17 cellular contexts compared by ENCODE assay signal in the genomic region with DNA sequence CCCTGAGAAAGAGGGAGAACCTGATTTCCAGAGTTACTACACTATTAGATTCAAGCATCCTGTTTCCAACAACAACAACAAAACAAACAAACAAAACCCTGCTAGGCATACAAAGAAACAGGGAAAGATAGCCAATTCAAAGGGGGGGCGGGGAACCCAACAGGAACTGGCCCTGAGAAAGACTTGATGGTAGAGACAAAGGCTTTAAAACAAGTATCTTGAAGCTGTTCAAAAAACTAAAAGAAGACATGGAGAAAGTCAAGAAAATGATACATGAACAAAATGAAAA.
A peak's percentile ranks its signal among the peaks of the same experiment; 100 is the strongest.
DNase-seq lines count a peak whose midpoint lies in the region; ATAC-seq and TF ChIP-seq lines count a peak whose summit lies in the region.
"Had no signal": no experiment of that assay in that cellular context is flagged by ENCODE, and none has a peak within 500 bp of the region (broad histone marks: within the 10 kb centered on the region; RNA-seq: fewer than 3 reads in every experiment).

No MANE protein-coding gene starts in this region.

- H3K4me3 ChIP-seq in neural progenitor cell, result no peak overlapping the region

- H3K4me3 Mint-ChIP-seq in H9 (no peak overlapping the region; a peak in 1 of 5 replicates), WTC11 (no peak overlapping the region), neural progenitor cell (no peak overlapping the region)
- no peak overlapping the region for H3K4me3 Mint-ChIP-seq in naive thymus-derived CD8-positive, alpha-beta T cell
- H3K4me3 Mint-ChIP-seq: CD4-positive, alpha-beta T cell; IgD-negative memory B cell had no signal

- no peak overlapping the region for H3K56ac ChIP-seq in H9 (ENCODE audit: insufficient read length, low read depth, low read length)

- peaks cover 33 to 39% of the 10 kb centered on the region in 2 experiments for H3K4me1 Mint-ChIP-seq in H9
- H3K4me1 Mint-ChIP-seq in WTC11, result peaks cover 50% of the 10 kb centered on the region
- peaks cover 15% of the 10 kb centered on the region for H3K4me1 Mint-ChIP-seq in neural progenitor cell
- H3K4me1 Mint-ChIP-seq in naive thymus-derived CD8-positive, alpha-beta T cell, result peaks cover 0 to 24% (median 5%) of the 10 kb centered on the region in 4 donors

- no peak overlapping the region for H2AK5ac ChIP-seq in H9 (ENCODE audit: insufficient read length, low read length)

- H3K18ac ChIP-seq in H9 (ENCODE audit: insufficient read length, low read depth, low read length), result peak overlapping the region; percentile 88

- H2AFZ ChIP-seq in H9 (ENCODE audit: low read length) (no peak overlapping the region), neural progenitor cell (replicated peaks) (peak overlapping the region; percentile 91)

- H3K4me1 ChIP-seq in H9 (ENCODE audit: insufficient read depth, low read length), result peaks cover 8% of the 10 kb centered on the region; the same call in 1 of the 2 replicates
- peaks cover 38% of the 10 kb centered on the region for H3K4me1 ChIP-seq in neural progenitor cell

- H3K27me3 ChIP-seq in H9 (ENCODE audit: insufficient read depth, low read length) (no peaks in the 10 kb centered on the region), neural progenitor cell (no peaks in the 10 kb centered on the region)

- H3K36me3 ChIP-seq in neural progenitor cell, result no peaks in the 10 kb centered on the region

- POLR2A ChIA-PET in WTC11 (lab: Charles Lee), result no interaction called here
- POLR2A ChIA-PET in naive thymus-derived CD8-positive, alpha-beta T cell (lab: Charles Lee), result no interaction called here

- H3K9me3 Mint-ChIP-seq in H9, result no peaks in the 10 kb centered on the region
- H3K9me3 Mint-ChIP-seq in WTC11, result no peaks in the 10 kb centered on the region
- peaks cover 2% of the 10 kb centered on the region for H3K9me3 Mint-ChIP-seq in neural progenitor cell
- H3K9me3 Mint-ChIP-seq in naive thymus-derived CD8-positive, alpha-beta T cell, result peaks cover 0 to 2% (median 0%) of the 10 kb centered on the region in 9 donors

- no peaks in the 10 kb centered on the region for H3K79me2 ChIP-seq in H9 (ENCODE audit: insufficient read depth, low read length)
- H3K79me2 ChIP-seq in neural progenitor cell (ENCODE audit: low read depth), result no peaks in the 10 kb centered on the region

- no peak overlapping the region for H2BK15ac ChIP-seq in H9 (ENCODE audit: low read depth, low read length)

- no peak overlapping the region for H3K23ac ChIP-seq in H9 (ENCODE audit: insufficient read length, low read depth, low read length)

- H2BK20ac ChIP-seq in H9 (ENCODE audit: low read depth, low read length, poor library complexity, severe bottlenecking), result no peak overlapping the region

- H3K27ac Mint-ChIP-seq in H9 (peak overlapping the region; percentile 78 to 97 (median 88)), WTC11 (peak overlapping the region; percentile 91), neural progenitor cell (no peak overlapping the region)
- peak overlapping the region in 1 of 10 donors; percentile 58 for H3K27ac Mint-ChIP-seq in naive thymus-derived CD8-positive, alpha-beta T cell
- H3K27ac Mint-ChIP-seq: CD4-positive, alpha-beta T cell had no signal

- no peak overlapping the region; the same call in 1 of the 2 replicates for H3K4ac ChIP-seq in H9 (ENCODE audit: low read depth, low read length)

- no peaks in the 10 kb centered on the region for H3K27me3 Mint-ChIP-seq in H9 (ENCODE audit: low read depth)
- no peaks in the 10 kb centered on the region for H3K27me3 Mint-ChIP-seq in WTC11 (ENCODE audit: low read depth)
- no peaks in the 10 kb centered on the region for H3K27me3 Mint-ChIP-seq in neural progenitor cell (ENCODE audit: insufficient read depth, low read depth)
- no peaks in the 10 kb centered on the region for H3K27me3 Mint-ChIP-seq in naive thymus-derived CD8-positive, alpha-beta T cell
- H3K27me3 Mint-ChIP-seq: CD4-positive, alpha-beta T cell; IgD-negative memory B cell had no signal

- TF ChIP-seq CTCF in H9 (conservative IDR thresholded peaks at IDR 0.05), result no peak
- no peak for TF ChIP-seq CTCF in WTC11 (IDR thresholded peaks at IDR 0.05)
- no peak for TF ChIP-seq CTCF in neural progenitor cell (IDR thresholded peaks at IDR 0.05)
- no peak for TF ChIP-seq CTCF in omental fat pad (IDR thresholded peaks at IDR 0.05)

- no peaks in the 10 kb centered on the region for H4K20me1 ChIP-seq in H9 (ENCODE audit: control insufficient read depth, insufficient read depth, insufficient read length)
- H4K20me1 ChIP-seq in neural progenitor cell (ENCODE audit: low read depth), result no peaks in the 10 kb centered on the region

- no peaks in the 10 kb centered on the region for H3K79me1 ChIP-seq in H9 (ENCODE audit: insufficient read depth, low read depth, low read length, poor library complexity, severe bottlenecking)

- CTCF ChIA-PET in WTC11 (lab: Charles Lee), result no interaction called here

- no peaks in the 10 kb centered on the region for H3K23me2 ChIP-seq in H9 (ENCODE audit: insufficient read length, low read depth, low read length, poor library complexity, severe bottlenecking)

- H3K4me2 ChIP-seq in H9 (ENCODE audit: insufficient read depth, insufficient read length, low read length) (no peak overlapping the region), neural progenitor cell (peak overlapping the region; percentile 58)

- peaks cover 0 to 5% (median 0%) of the 10 kb centered on the region in 3 experiments; a peak in 1 of 7 replicates for H3K36me3 Mint-ChIP-seq in H9 (ENCODE audit: insufficient read depth in 1 of 3, low read depth in 3 of 3)
- no peaks in the 10 kb centered on the region for H3K36me3 Mint-ChIP-seq in WTC11
- H3K36me3 Mint-ChIP-seq in neural progenitor cell, result peaks cover 9% of the 10 kb centered on the region
- H3K36me3 Mint-ChIP-seq in naive thymus-derived CD8-positive, alpha-beta T cell, result peaks cover 29 to 73% (median 39%) of the 10 kb centered on the region in 3 donors

- H4K91ac ChIP-seq in H9 (ENCODE audit: insufficient read length, low read depth, low read length), result no peak overlapping the region

- no peak overlapping the region for H2BK5ac ChIP-seq in H9 (ENCODE audit: insufficient read length, low read length)

- H3K9ac ChIP-seq in H9 (ENCODE audit: extremely low read depth, insufficient read length, low read length) (no peak overlapping the region), neural progenitor cell (no peak overlapping the region)

- H3K14ac ChIP-seq in H9 (ENCODE audit: insufficient read depth, low read length), result peak overlapping the region; percentile 39; the same call in 1 of the 2 replicates

- H2BK12ac ChIP-seq in H9 (ENCODE audit: insufficient read length, low read depth, low read length), result no peak overlapping the region

- ATAC-seq in WTC11 (peak; percentile 11; the same call in 1 of the 2 replicates), omental fat pad (ENCODE audit: low FRiP score) (no peak)
- ATAC-seq in naive thymus-derived CD8-positive, alpha-beta T cell, result no peak
- ATAC-seq: SK-N-SH treated with all-trans-retinoic acid at 6 μM for 48 hours had no signal

- H4K5ac ChIP-seq in H9 (ENCODE audit: insufficient read length, low read depth, low read length), result no peak overlapping the region

- DNase-seq in H9 (peak; percentile 67), WTC11 (ENCODE audit: low spot score) (peak; percentile 42), iPS DF 19.7 (ENCODE audit: low read depth, low spot score) (peak; percentile 28), neural progenitor cell (ENCODE audit: low spot score) (peak; percentile 30), NOMO-1 treated with DMSO at 0.1 percent for 48 hours (lab: John Stamatoyannopoulos, UW; ENCODE audit: unreplicated experiment) (no peak), omental fat pad (ENCODE audit: low spot score) (no peak), NCI-H2227 treated with DMSO at 0.1 percent for 48 hours (lab: John Stamatoyannopoulos, UW) (no peak)
- DNase-seq in naive thymus-derived CD8-positive, alpha-beta T cell, result no peak
- DNase-seq: ACHN; CD4-positive, alpha-beta T cell; HCEC 1CT; NCI-H1436 treated with DMSO at 0.1 percent for 48 hours; NCI-H2081; NCI-H69; NK-92 treated with Interleukin-12 subunit alpha and Interleukin-12 subunit beta, amount 100 ng/mL, for 24 hours had no signal

- H3F3A ChIP-seq in neural progenitor cell (ENCODE audit: low read depth), result peaks cover 21% of the 10 kb centered on the region

- H3K27ac ChIP-seq in H9 (ENCODE audit: insufficient read length, low read depth, low read length) (peak overlapping the region; percentile 29), neural progenitor cell (peak overlapping the region; percentile 75)

- H3K9me3 ChIP-seq in H9 (ENCODE audit: control insufficient read depth, low read depth, low read length) (no peaks in the 10 kb centered on the region), neural progenitor cell (ENCODE audit: low read depth) (no peaks in the 10 kb centered on the region)

- H3T11ph ChIP-seq in H9 (ENCODE audit: low read length), result peak overlapping the region; percentile 97

- no CpG with 5 or more reads among the region's 1 CpG for WGBS in H9 (ENCODE audit: extremely low coverage, insufficient read length, low lambda C conversion rate)

- peak overlapping the region; percentile 30 for H2BK120ac ChIP-seq in H9 (ENCODE audit: low read depth, low read length, poor library complexity, severe bottlenecking)

- no peak overlapping the region for H4K8ac ChIP-seq in H9 (replicated peaks; ENCODE audit: insufficient read length, low read depth, low read length)

TF ChIP-seq in WTC11, 78 proteins besides CTCF, POLR2A, EP300 and RAD21 (continues in another document):
- TF ChIP-seq, protein P1, sequence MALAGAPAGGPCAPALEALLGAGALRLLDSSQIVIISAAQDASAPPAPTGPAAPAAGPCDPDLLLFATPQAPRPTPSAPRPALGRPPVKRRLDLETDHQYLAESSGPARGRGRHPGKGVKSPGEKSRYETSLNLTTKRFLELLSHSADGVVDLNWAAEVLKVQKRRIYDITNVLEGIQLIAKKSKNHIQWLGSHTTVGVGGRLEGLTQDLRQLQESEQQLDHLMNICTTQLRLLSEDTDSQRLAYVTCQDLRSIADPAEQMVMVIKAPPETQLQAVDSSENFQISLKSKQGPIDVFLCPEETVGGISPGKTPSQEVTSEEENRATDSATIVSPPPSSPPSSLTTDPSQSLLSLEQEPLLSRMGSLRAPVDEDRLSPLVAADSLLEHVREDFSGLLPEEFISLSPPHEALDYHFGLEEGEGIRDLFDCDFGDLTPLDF (CRISPR knock-in tag; IDR thresholded peaks at IDR 0.05), result no peak
- TF ChIP-seq GTF2I (CRISPR knock-in tag; conservative IDR thresholded peaks at IDR 0.05), result no peak
- TF ChIP-seq MXD4 (CRISPR knock-in tag; IDR thresholded peaks at IDR 0.05; ENCODE audit: borderline replicate concordance), result no peak

Comparison
In these comparisons a context has a peak if more than half of its experiments do, and no peak if none do; other contexts are left out.
1. DNase-seq: peak in H9 (single experiment), WTC11 (single experiment), iPS DF 19.7 (single experiment) and neural progenitor cell (single experiment); none in NOMO-1 treated with DMSO at 0.1 percent for 48 hours (single experiment), omental fat pad (single experiment), naive thymus-derived CD8-positive, alpha-beta T cell (0 of 10) and NCI-H2227 treated with DMSO at 0.1 percent for 48 hours (single experiment).